Comparison of ENCODE assay signal across 16 cellular contexts in genomic region chr2:224134003-224134734, GRCh38.
DNase-seq lines count a peak whose midpoint lies in the region; ATAC-seq, FAIRE-seq and TF ChIP-seq lines count a peak whose summit lies in the region.
"Had no signal": no experiment of that assay in that cellular context is flagged by ENCODE, and none has a peak within 500 bp of the region (broad histone marks: within the 10 kb centered on the region; RNA-seq: fewer than 3 reads in every experiment).

No MANE protein-coding gene starts in this region.

- H4K20me1 ChIP-seq in astrocyte (ENCODE audit: insufficient read depth, low read length): no peaks in the 10 kb centered on the region
- H4K20me1 ChIP-seq: BLaER1 treated with 17β-estradiol and CSF1 and Interleukin-3, amounts not matched to agents 10 nM and 100 nM had no signal

- H3K4me1 Mint-ChIP-seq in astrocyte (ENCODE audit: low read depth, unreplicated experiment) (no peaks in the 10 kb centered on the region), osteocyte (ENCODE audit: unreplicated experiment) (peaks cover 10% of the 10 kb centered on the region), type B pancreatic cell (ENCODE audit: unreplicated experiment) (no peaks in the 10 kb centered on the region)
- H3K4me1 Mint-ChIP-seq: CD4-positive, CD25-positive, alpha-beta regulatory T cell had no signal

- H3K9me3 ChIP-seq in A673 (ENCODE audit: low read depth, low read length, poor library complexity, severe bottlenecking) (no peaks in the 10 kb centered on the region), astrocyte (ENCODE audit: insufficient read depth, low read depth, low read length) (no peaks in the 10 kb centered on the region), mucosa of descending colon (no peaks in the 10 kb centered on the region), Peyer's patch (no peaks in the 10 kb centered on the region)
- H3K9me3 ChIP-seq: BLaER1 treated with 17β-estradiol and CSF1 and Interleukin-3, amounts not matched to agents 10 nM and 100 nM had no signal

- H3K36me3 Mint-ChIP-seq in astrocyte (ENCODE audit: low read depth, unreplicated experiment): no peaks in the 10 kb centered on the region
- H3K36me3 Mint-ChIP-seq in osteocyte (ENCODE audit: unreplicated experiment): no peaks in the 10 kb centered on the region
- H3K36me3 Mint-ChIP-seq in type B pancreatic cell: peaks cover 4% of the 10 kb centered on the region
- H3K36me3 Mint-ChIP-seq: CD4-positive, CD25-positive, alpha-beta regulatory T cell had no signal

- H3K27me3 ChIP-seq in A673 (replicated peaks; ENCODE audit: insufficient read depth, low read depth, low read length, poor library complexity): no peaks in the 10 kb centered on the region
- no peaks in the 10 kb centered on the region for H3K27me3 ChIP-seq in astrocyte (ENCODE audit: insufficient read depth, low read length)
- H3K27me3 ChIP-seq in Peyer's patch: no peaks in the 10 kb centered on the region
- H3K27me3 ChIP-seq: BLaER1 treated with 17β-estradiol and CSF1 and Interleukin-3, amounts not matched to agents 10 nM and 100 nM had no signal

- no peak overlapping the region for H3K9ac ChIP-seq in astrocyte (ENCODE audit: low read length)
- H3K9ac ChIP-seq: BLaER1 treated with 17β-estradiol and CSF1 and Interleukin-3, amounts not matched to agents 10 nM and 100 nM had no signal

- H3K4me1 ChIP-seq in A673 (ENCODE audit: insufficient read depth, low read length, poor library complexity, severe bottlenecking) (peaks cover 67% of the 10 kb centered on the region), astrocyte (ENCODE audit: insufficient read depth, low read length) (no peaks in the 10 kb centered on the region), mucosa of descending colon (ENCODE audit: low read depth) (no peaks in the 10 kb centered on the region), Peyer's patch (no peaks in the 10 kb centered on the region)

- TSS peak; percentile 85 for BruUV-seq in A673 (replicated peaks; lab: Mats Ljungman, UMichigan)

- H3K27me3 Mint-ChIP-seq in astrocyte (ENCODE audit: low read depth, unreplicated experiment): no peaks in the 10 kb centered on the region
- no peaks in the 10 kb centered on the region for H3K27me3 Mint-ChIP-seq in osteocyte (ENCODE audit: unreplicated experiment)
- H3K27me3 Mint-ChIP-seq in type B pancreatic cell: peaks cover 36% of the 10 kb centered on the region
- H3K27me3 Mint-ChIP-seq: CD4-positive, CD25-positive, alpha-beta regulatory T cell had no signal

- DNase-seq in A673 (ENCODE audit: low spot score) (no peak), EH (ENCODE audit: low read depth) (peak; percentile 41), astrocyte (ENCODE audit: low read depth) (peak; percentile 48), mucosa of descending colon (no peak), osteocyte (ENCODE audit: extremely low spot score, unreplicated experiment) (no peak), type B pancreatic cell (ENCODE audit: extremely low spot score, unreplicated experiment) (no peak), Peyer's patch (no peak)
- DNase-seq: 8988T; CD4-positive, CD25-positive, alpha-beta regulatory T cell; DMS53; HCEC 1CT; HFFc6 had no signal

- H3K4me3 ChIP-seq in A673 (ENCODE audit: low read depth, low read length, poor library complexity, severe bottlenecking) (no peak overlapping the region), astrocyte (ENCODE audit: insufficient read depth, low read depth, low read length) (no peak overlapping the region), mucosa of descending colon (no peak overlapping the region), Peyer's patch (no peak overlapping the region)
- H3K4me3 ChIP-seq: BLaER1 treated with 17β-estradiol and CSF1 and Interleukin-3, amounts not matched to agents 10 nM and 100 nM had no signal

- CTCF ChIA-PET in A673 (lab: Charles Lee): interaction anchor here (1.5 kb wide), 1 partner anchor 140 kb away, joined by 10 read pairs; no protein-coding TSS in a partner anchor

- H3K27ac Mint-ChIP-seq in astrocyte (ENCODE audit: unreplicated experiment) (no peak overlapping the region), osteocyte (ENCODE audit: unreplicated experiment) (no peak overlapping the region), type B pancreatic cell (no peak overlapping the region)
- H3K27ac Mint-ChIP-seq: HFFc6 had no signal

- TF ChIP-seq CTCF in A673 (conservative IDR thresholded peaks at IDR 0.05; ENCODE audit: low read depth, low read length): no peak
- no peak for TF ChIP-seq CTCF in astrocyte (IDR thresholded peaks at IDR 0.05; ENCODE audit: insufficient read depth, low read depth, low read length)
- no peak for TF ChIP-seq CTCF in mucosa of descending colon (IDR thresholded peaks at IDR 0.05)
- TF ChIP-seq CTCF in osteocyte (IDR thresholded peaks at IDR 0.05): no peak
- no peak for TF ChIP-seq CTCF in type B pancreatic cell (conservative IDR thresholded peaks at IDR 0.05)
- no peak for TF ChIP-seq CTCF in Peyer's patch (IDR thresholded peaks at IDR 0.05)

- ATAC-seq in mucosa of descending colon: peak; percentile 60
- ATAC-seq: HepG2 had no signal

- H3K27ac ChIP-seq in A673 (ENCODE audit: low read depth, low read length, poor library complexity, severe bottlenecking): peak overlapping the region; percentile 63
- no peak overlapping the region for H3K27ac ChIP-seq in astrocyte (ENCODE audit: low read depth, low read length)
- no peak overlapping the region for H3K27ac ChIP-seq in Peyer's patch
- H3K27ac ChIP-seq: BLaER1 treated with 17β-estradiol and CSF1 and Interleukin-3, amounts not matched to agents 10 nM and 100 nM had no signal

- H3K36me3 ChIP-seq in A673 (ENCODE audit: insufficient read depth, low read length, poor library complexity, severe bottlenecking): no peaks in the 10 kb centered on the region
- no peaks in the 10 kb centered on the region for H3K36me3 ChIP-seq in astrocyte (ENCODE audit: insufficient read depth, low read length)
- H3K36me3 ChIP-seq in mucosa of descending colon (ENCODE audit: low read depth): no peaks in the 10 kb centered on the region
- no peaks in the 10 kb centered on the region for H3K36me3 ChIP-seq in Peyer's patch
- H3K36me3 ChIP-seq: BLaER1 treated with 17β-estradiol and CSF1 and Interleukin-3, amounts not matched to agents 10 nM and 100 nM had no signal

- H3K9me3 Mint-ChIP-seq in astrocyte (ENCODE audit: unreplicated experiment): peaks cover 4% of the 10 kb centered on the region
- H3K9me3 Mint-ChIP-seq in osteocyte (ENCODE audit: unreplicated experiment): peaks cover 3% of the 10 kb centered on the region
- H3K9me3 Mint-ChIP-seq in type B pancreatic cell: peaks cover 10% of the 10 kb centered on the region
- H3K9me3 Mint-ChIP-seq: HFFc6 had no signal

- intact Hi-C loops in A673 (cut with micrococcal nuclease; ENCODE audit: unreplicated experiment): no loop called here
- intact Hi-C loops in mucosa of descending colon (cut with DNase I, micrococcal nuclease): no loop called here

- H3K4me2 ChIP-seq in astrocyte (ENCODE audit: low read length): no peak overlapping the region
- H3K4me2 ChIP-seq: BLaER1 treated with 17β-estradiol and CSF1 and Interleukin-3, amounts not matched to agents 10 nM and 100 nM had no signal

- no peaks in the 10 kb centered on the region for H3K79me2 ChIP-seq in astrocyte (ENCODE audit: insufficient read depth, low read length)

- TF ChIP-seq POLR2A in Peyer's patch (IDR thresholded peaks at IDR 0.05): no peak

- POLR2A ChIA-PET in A673 (lab: Charles Lee; ENCODE audit: low non-redundant PET): interaction anchor here (0.7 kb wide), 1 partner anchor 92 kb away, joined by 3 read pairs; no protein-coding TSS in a partner anchor

- FAIRE-seq in astrocyte (lab: Jason Lieb, UNC): no peak
- FAIRE-seq: GM19239, HepG2, HTR-8/SVneo had no signal

- no peak overlapping the region for H3K4me3 Mint-ChIP-seq in astrocyte (ENCODE audit: unreplicated experiment)
- H3K4me3 Mint-ChIP-seq in osteocyte (ENCODE audit: unreplicated experiment): no peak overlapping the region
- no peak overlapping the region for H3K4me3 Mint-ChIP-seq in type B pancreatic cell
- H3K4me3 Mint-ChIP-seq: CD4-positive, CD25-positive, alpha-beta regulatory T cell; HFFc6 had no signal

- no peak overlapping the region for H2AFZ ChIP-seq in astrocyte (ENCODE audit: low read depth, low read length)

Comparison
In these comparisons a context has a peak if more than half of its experiments do, and no peak if none do; other contexts are left out.
1. DNase-seq: peak in EH (single experiment) and astrocyte (single experiment); none in A673 (single experiment), mucosa of descending colon (0 of 3), osteocyte (single experiment), type B pancreatic cell (single experiment) and Peyer's patch (0 of 3).